Comparison of ENCODE assay signal across 35 cellular contexts in the genomic region with DNA sequence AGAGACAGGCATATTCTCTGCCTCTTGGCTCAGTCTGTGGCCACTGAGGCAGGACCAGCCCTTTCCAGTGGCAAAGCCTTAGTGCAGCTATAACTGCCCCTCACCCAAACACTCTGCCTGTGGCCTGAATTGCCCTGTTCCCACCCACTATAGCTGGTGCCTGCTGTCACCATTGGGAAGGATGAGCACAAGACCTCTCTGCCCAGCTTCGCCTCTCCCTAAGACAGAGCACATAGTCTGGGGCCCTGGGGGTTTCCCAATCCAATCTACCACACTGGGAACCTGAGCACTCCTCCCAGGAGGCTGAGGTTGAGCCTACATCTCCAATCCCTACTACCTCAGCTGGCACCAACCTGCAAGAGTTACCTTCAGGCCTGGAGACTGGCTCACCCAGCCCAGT.
"Had no signal": no experiment of that assay in that cellular context is flagged by ENCODE, and none has a peak within 500 bp of the region (broad histone marks: within the 10 kb centered on the region; RNA-seq: fewer than 3 reads in every experiment).

No MANE protein-coding gene starts in this region.

- H3K36me3 Mint-ChIP-seq: activated CD4-positive, alpha-beta memory T cell treated with anti-CD3 and anti-CD28 coated beads for 36 hours; activated naive CD4-positive, alpha-beta T cell treated with anti-CD3 and anti-CD28 coated beads, Interleukin-2, amount 50 U/mL, for 72 hours; activated naive CD8-positive, alpha-beta T cell treated with anti-CD3 and anti-CD28 coated beads for 36 hours had no signal

- H3K9me3 Mint-ChIP-seq: activated CD4-positive, alpha-beta T cell treated with anti-CD3 and anti-CD28 coated beads, Interleukin-2, amount 10 ng/mL, durations not matched to agents 24 days and 14 days had no signal

- ATAC-seq: activated CD8-positive, alpha-beta T cell treated with anti-CD3 and anti-CD28 coated beads for 36 hours; activated naive CD4-positive, alpha-beta T cell treated with anti-CD3 and anti-CD28 coated beads, Interleukin-2, amount 50 U/mL, for 72 hours; activated T-cell treated with anti-CD3 and anti-CD28 coated beads, Interleukin-2, amount 50 U/mL, for 4 hours; activated T-cell treated with anti-CD3 and anti-CD28 coated beads, Interleukin-2, amount 50 U/mL, for 72 hours; activated T-helper 17 cell treated with anti-CD3 and anti-CD28 coated beads, Interleukin-2, amount 50 U/mL, for 72 hours; body of pancreas had no signal

- H3K27ac ChIP-seq: adrenal gland, body of pancreas, brain microvascular endothelial cell, breast epithelium, VCaP had no signal

- H3K27ac Mint-ChIP-seq: activated B cell treated with CpG ODN at 0.5 μM for 24 hours; activated CD4-positive, alpha-beta memory T cell treated with anti-CD3 and anti-CD28 coated beads for 36 hours; activated CD4-positive, alpha-beta T cell treated with anti-CD3 and anti-CD28 coated beads, Interleukin-2, amount 10 ng/mL, durations not matched to agents 24 days and 14 days; activated CD8-positive, alpha-beta T cell treated with anti-CD3 and anti-CD28 coated beads for 36 hours; activated naive CD4-positive, alpha-beta T cell treated with anti-CD3 and anti-CD28 coated beads for 36 hours; activated naive CD4-positive, alpha-beta T cell treated with anti-CD3 and anti-CD28 coated beads, Interleukin-2, amount 50 U/mL, for 72 hours; activated naive CD8-positive, alpha-beta T cell treated with anti-CD3 and anti-CD28 coated beads for 36 hours; activated T-cell treated with anti-CD3 and anti-CD28 coated beads, Interleukin-2, amount 50 U/mL, for 72 hours; activated T-helper 1 cell treated with anti-CD3 and anti-CD28 coated beads, Interleukin-12 subunit alpha, Interleukin-12 subunit beta, Interleukin-2, Interleukin-4 antibody, amounts not matched to agents 30 ng/mL and 10 ng/mL and 1 ng/mL, durations not matched to agents 14 hours and 24 hours and 36 hours; activated T-helper 17 cell treated with anti-CD3 and anti-CD28 coated beads, Interleukin-2, amount 50 U/mL, for 72 hours; T-helper 1 cell treated with Interleukin-12 subunit alpha and Interleukin-12 subunit beta and Interleukin-4 antibody, amounts not matched to agents 30 μg/mL and 1 μg/mL, for 36 hours; T-helper 2 cell treated with Interferon-gamma antibody and Interleukin-4, amounts not matched to agents 5 μg/mL and 100 μg/mL, for 36 hours had no signal

- DNase-seq: activated B cell treated with CpG ODN at 0.5 μM for 24 hours; activated CD4-positive, alpha-beta memory T cell treated with anti-CD3 and anti-CD28 coated beads for 36 hours; activated CD4-positive, alpha-beta T cell treated with anti-CD3 and anti-CD28 coated beads for 4 hours; activated CD4-positive, alpha-beta T cell treated with anti-CD3 and anti-CD28 coated beads, Interleukin-2, amount 10 ng/mL, durations not matched to agents 24 days and 14 days; activated CD4-positive, alpha-beta T cell treated with anti-CD3 and anti-CD28 coated beads, Interleukin-2, amount 50 U/mL, for 1 hour; activated CD4-positive, alpha-beta T cell treated with anti-CD3 and anti-CD28 coated beads, Interleukin-2, amount 50 U/mL, for 4 hours; activated CD4-positive, CD25-positive, alpha-beta regulatory T cell treated with anti-CD3 and anti-CD28 coated beads, Interleukin-2, amount 50 U/mL, for 72 hours; activated CD8-positive, alpha-beta memory T cell treated with anti-CD3 and anti-CD28 coated beads, Interleukin-2, amount 50 U/mL, for 4 hours; activated CD8-positive, alpha-beta T cell treated with anti-CD3 and anti-CD28 coated beads for 36 hours; activated effector memory CD4-positive, alpha-beta T cell treated with anti-CD3 and anti-CD28 coated beads, Interleukin-2, amount 50 U/mL, for 16 hours; activated gamma-delta T cell treated with Interleukin-2 at 50 U/mL for 16 hours; activated naive CD4-positive, alpha-beta T cell; activated naive CD4-positive, alpha-beta T cell treated with anti-CD3 and anti-CD28 coated beads for 36 hours; activated naive CD4-positive, alpha-beta T cell treated with anti-CD3 and anti-CD28 coated beads, Interleukin-2, amount 50 U/mL, for 16 hours; activated naive CD8-positive, alpha-beta T cell treated with anti-CD3 and anti-CD28 coated beads for 36 hours; activated T-cell treated with anti-CD3 and anti-CD28 coated beads for 4 hours; activated T-cell treated with anti-CD3 and anti-CD28 coated beads, Interleukin-2, amount 50 U/mL, for 1 hour; activated T-cell treated with anti-CD3 and anti-CD28 coated beads, Interleukin-2, amount 50 U/mL, for 4 hours; activated T-cell treated with anti-CD3 and anti-CD28 coated beads, Interleukin-2, amount 50 U/mL, for 72 hours; adrenal gland; amniotic stem cell; aorta; body of pancreas; brain microvascular endothelial cell; central memory CD4-positive, alpha-beta T cell; T-helper 1 cell; T-helper 2 cell; T-helper 9 cell had no signal

- H3K4me1 Mint-ChIP-seq: activated B cell treated with CpG ODN at 0.5 μM for 24 hours; activated CD4-positive, alpha-beta T cell treated with anti-CD3 and anti-CD28 coated beads, Interleukin-2, amount 10 ng/mL, durations not matched to agents 24 days and 14 days; activated naive CD8-positive, alpha-beta T cell treated with anti-CD3 and anti-CD28 coated beads for 36 hours; activated T-helper 17 cell treated with anti-CD3 and anti-CD28 coated beads, Interleukin-2, amount 50 U/mL, for 72 hours had no signal

- H3K4me1 ChIP-seq: adrenal gland, body of pancreas, breast epithelium had no signal

- H3K4me3 ChIP-seq: adrenal gland, body of pancreas, breast epithelium had no signal

- H3K4me3 Mint-ChIP-seq: activated B cell treated with CpG ODN at 0.5 μM for 24 hours; activated CD4-positive, alpha-beta memory T cell treated with anti-CD3 and anti-CD28 coated beads for 36 hours; activated CD4-positive, alpha-beta T cell treated with anti-CD3 and anti-CD28 coated beads, Interleukin-2, amount 10 ng/mL, durations not matched to agents 24 days and 14 days; activated CD8-positive, alpha-beta T cell treated with anti-CD3 and anti-CD28 coated beads for 36 hours; activated naive CD4-positive, alpha-beta T cell treated with anti-CD3 and anti-CD28 coated beads for 36 hours; activated naive CD8-positive, alpha-beta T cell treated with anti-CD3 and anti-CD28 coated beads for 36 hours; activated T-cell treated with anti-CD3 and anti-CD28 coated beads, Interleukin-2, amount 50 U/mL, for 4 hours; activated T-cell treated with anti-CD3 and anti-CD28 coated beads, Interleukin-2, amount 50 U/mL, for 72 hours; activated T-helper 1 cell treated with anti-CD3 and anti-CD28 coated beads, Interleukin-12 subunit alpha, Interleukin-12 subunit beta, Interleukin-2, Interleukin-4 antibody, amounts not matched to agents 30 ng/mL and 10 ng/mL and 1 ng/mL, durations not matched to agents 14 hours and 24 hours and 36 hours; activated T-helper 17 cell treated with anti-CD3 and anti-CD28 coated beads, Interleukin-2, amount 50 U/mL, for 72 hours; T-helper 1 cell treated with Interleukin-12 subunit alpha and Interleukin-12 subunit beta and Interleukin-4 antibody, amounts not matched to agents 30 μg/mL and 1 μg/mL, for 36 hours; T-helper 2 cell treated with Interferon-gamma antibody and Interleukin-4, amounts not matched to agents 5 μg/mL and 100 μg/mL, for 36 hours had no signal

- H3K36me3 ChIP-seq: adrenal gland, brain microvascular endothelial cell, breast epithelium had no signal

- H3K9me3 ChIP-seq: adrenal gland, body of pancreas had no signal

- H3K27me3 ChIP-seq: adrenal gland, body of pancreas, brain microvascular endothelial cell, breast epithelium had no signal
